ENCODE assay signal across 16 cellular contexts in the genomic region with DNA sequence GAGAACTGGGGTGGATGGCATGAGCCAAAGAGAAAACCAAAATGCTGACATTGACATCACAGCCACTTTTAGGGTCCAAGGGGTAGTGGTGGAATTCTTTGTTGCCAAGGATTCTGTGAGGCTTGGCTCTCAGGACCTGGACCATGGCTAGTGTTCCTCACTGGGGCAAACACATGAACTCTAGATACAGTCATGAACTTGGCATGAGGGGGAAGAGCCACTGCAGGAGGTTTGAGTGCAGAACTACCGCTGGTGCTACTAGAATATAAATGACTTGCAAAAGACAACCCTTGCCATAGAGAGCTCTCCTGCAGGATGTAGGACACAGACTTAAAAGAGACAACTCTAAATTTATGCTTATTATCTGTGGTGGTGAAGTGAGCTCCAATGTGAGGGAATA.
"Had no signal": no experiment of that assay in that cellular context is flagged by ENCODE, and none has a peak within 500 bp of the region (broad histone marks: within the 10 kb centered on the region; RNA-seq: fewer than 3 reads in every experiment).

No MANE protein-coding gene starts in this region.

- H3K27ac ChIP-seq: ascending aorta, skin epidermis, tibial artery, uterus had no signal

- DNase-seq: activated CD4-positive, alpha-beta T cell treated with anti-CD3 and anti-CD28 coated beads for 4 hours; activated CD8-positive, alpha-beta memory T cell treated with anti-CD3 and anti-CD28 coated beads, Interleukin-2, amount 50 U/mL, for 4 hours; activated naive CD4-positive, alpha-beta T cell; activated naive CD8-positive, alpha-beta T cell treated with anti-CD3 and anti-CD28 coated beads, Interleukin-2, amount 50 U/mL, for 24 hours; midbrain; posterior cingulate gyrus; retina; stimulated activated CD4-positive, alpha-beta T cell treated with anti-CD3 and anti-CD28 coated beads, Interleukin-4, amount 100 ng/mL, for 24 hours; tibial artery; uterus had no signal

- H3K4me3 ChIP-seq: ascending aorta, lung, skin epidermis, tibial artery, uterus had no signal

- H3K4me3 Mint-ChIP-seq: activated CD8-positive, alpha-beta T cell treated with anti-CD3 and anti-CD28 coated beads, Interleukin-2, amount 10 ng/mL, durations not matched to agents 7 days and 5 days; activated naive CD8-positive, alpha-beta T cell treated with anti-CD3 and anti-CD28 coated beads, Interleukin-2, amount 50 U/mL, for 24 hours; T-helper 1 cell treated with Interleukin-12 subunit alpha and Interleukin-12 subunit beta and Interleukin-4 antibody, amounts not matched to agents 30 μg/mL and 1 μg/mL, for 36 hours; WTC11 had no signal

- ATAC-seq: activated CD8-positive, alpha-beta T cell treated with anti-CD3 and anti-CD28 coated beads, Interleukin-2, amount 10 ng/mL, durations not matched to agents 7 days and 5 days; activated naive CD8-positive, alpha-beta T cell treated with anti-CD3 and anti-CD28 coated beads, Interleukin-2, amount 50 U/mL, for 24 hours had no signal

- H3K4me1 ChIP-seq: uterus had no signal

- H3K27ac Mint-ChIP-seq: activated CD8-positive, alpha-beta T cell treated with anti-CD3 and anti-CD28 coated beads, Interleukin-2, amount 10 ng/mL, durations not matched to agents 7 days and 5 days; activated naive CD8-positive, alpha-beta T cell treated with anti-CD3 and anti-CD28 coated beads, Interleukin-2, amount 50 U/mL, for 24 hours; T-helper 1 cell treated with Interleukin-12 subunit alpha and Interleukin-12 subunit beta and Interleukin-4 antibody, amounts not matched to agents 30 μg/mL and 1 μg/mL, for 36 hours; WTC11 had no signal

- H3K27me3 ChIP-seq: ascending aorta, tibial artery, uterus had no signal

- H3K36me3 ChIP-seq: ascending aorta, tibial artery, uterus had no signal

- H3K4me1 Mint-ChIP-seq: activated naive CD8-positive, alpha-beta T cell treated with anti-CD3 and anti-CD28 coated beads, Interleukin-2, amount 50 U/mL, for 24 hours; WTC11 had no signal

- H3K9me3 Mint-ChIP-seq: activated naive CD8-positive, alpha-beta T cell treated with anti-CD3 and anti-CD28 coated beads, Interleukin-2, amount 50 U/mL, for 24 hours; T-helper 1 cell treated with Interleukin-12 subunit alpha and Interleukin-12 subunit beta and Interleukin-4 antibody, amounts not matched to agents 30 μg/mL and 1 μg/mL, for 36 hours had no signal

- H3K27me3 Mint-ChIP-seq: activated naive CD8-positive, alpha-beta T cell treated with anti-CD3 and anti-CD28 coated beads, Interleukin-2, amount 50 U/mL, for 24 hours had no signal

- H3K9me3 ChIP-seq: ascending aorta, tibial artery, uterus had no signal
